Comparison of ENCODE assay signal across 5 cellular contexts in genomic region chr9:92795620-92796019, GRCh38. TPM values are rescaled to one million over a fixed set of nuclear protein-coding genes. Genes with fewer than 3 reads are reported as not detected.
A peak's percentile ranks its signal among the peaks of the same experiment; 100 is the strongest.
DNase-seq lines count a peak whose midpoint lies in the region; ATAC-seq, FAIRE-seq and TF ChIP-seq lines count a peak whose summit lies in the region.
"Not testable (repeated sequence)": the region's sequence is repeated elsewhere in the genome, so short reads cannot be mapped to it uniquely, and the experiment has no call there.

No MANE protein-coding gene starts in this region.

- H3K27ac ChIP-seq in MM.1S (ENCODE audit: low read length) (peak overlapping the region; percentile 60; the same call in 1 of the 2 replicates), OCI-LY3 (ENCODE audit: low read length) (peak overlapping the region; percentile 37; the same call in 1 of the 2 replicates)
- not testable (repeated sequence) for H3K27ac ChIP-seq in GM12878 (ENCODE audit: control insufficient read depth, insufficient read depth); pancreas

- in situ Hi-C loops in GM12878 (cut with MboI): not testable (repeated sequence)

- H3K9me3 Mint-ChIP-seq in memory B cell: not testable (repeated sequence)

- not testable (repeated sequence) for TF ChIP-seq RAD21 in GM12878 (IDR thresholded peaks at IDR 0.05; ENCODE audit: insufficient read depth, low read depth, low read length)

- CTCF ChIA-PET in GM12878 (lab: Yijun Ruan, JAX): interaction anchor here (0.8 kb wide), 1 partner anchor 79 kb away, joined by 3 read pairs; no protein-coding TSS in a partner anchor

- SMC1A ChIA-PET in GM12878 (lab: Charles Lee; ENCODE audit: uncharacterized antibody, unreplicated experiment): interaction anchor here (0.6 kb wide), 1 partner anchor 176 kb away, joined by 3 read pairs; no protein-coding TSS in a partner anchor

- H3K36me3 Mint-ChIP-seq in memory B cell: not testable (repeated sequence)

- not testable (repeated sequence) for H3K27me3 ChIP-seq in MM.1S (replicated peaks; ENCODE audit: insufficient read depth, low read length); OCI-LY3 (ENCODE audit: low read depth, low read length); GM12878 (replicated peaks in 1 of 2; ENCODE audit: control insufficient read depth in 2 of 2, insufficient read depth in 2 of 2, low read length in 1 of 2)
- H3K27me3 ChIP-seq in pancreas: peaks cover 0 to 30% (median 0%) of the 10 kb centered on the region in 4 donors

- RAD21 ChIA-PET in GM12878 (lab: Charles Lee; ENCODE audit: unreplicated experiment): interaction anchor here (1.1 kb wide), 1 partner anchor 78 kb away, joined by 4 read pairs; no protein-coding TSS in a partner anchor

- not testable (repeated sequence) for H3K27ac Mint-ChIP-seq in memory B cell

- not testable (repeated sequence) for H3K27me3 Mint-ChIP-seq in memory B cell

- not testable (repeated sequence) for TF ChIP-seq POLR2A in GM12878 (IDR thresholded peaks at IDR 0.05; ENCODE audit: low read depth, low read length)

- H3K4me3 Mint-ChIP-seq in memory B cell: not testable (repeated sequence)

- not testable (repeated sequence) for BruUV-seq in GM12878 (replicated peaks; lab: Mats Ljungman, UMichigan)

- H3K36me3 ChIP-seq in MM.1S (replicated peaks; ENCODE audit: insufficient read depth, low read length); OCI-LY3 (replicated peaks; ENCODE audit: low read depth, low read length); GM12878 (ENCODE audit: control insufficient read depth in 2 of 2, insufficient read depth in 2 of 2, low read length in 1 of 2); pancreas: not testable (repeated sequence)

- not testable (repeated sequence) for TF ChIP-seq EP300 in GM12878 (IDR thresholded peaks at IDR 0.05; ENCODE audit: borderline replicate concordance in 1 of 2, control insufficient read depth in 1 of 2, low read depth in 2 of 2, low read length in 2 of 2)

- DNase-seq in MM.1S: peak; percentile 75
- not testable (repeated sequence) for DNase-seq in GM12878 (ENCODE audit: low read depth, low spot score); memory B cell (ENCODE audit: low spot score in 2 of 2); pancreas

- ATAC-seq in GM12878: peak; percentile 45
- peak; percentile 66 for ATAC-seq in memory B cell (ENCODE audit: low read depth)
- ATAC-seq in pancreas: peak in 3 of 4 donors; percentile 8 to 30 (median 21)

- POLR2A ChIA-PET in GM12878 (lab: Charles Lee): not testable (repeated sequence)

- not testable (repeated sequence) for H3K9me3 ChIP-seq in MM.1S (replicated peaks; ENCODE audit: insufficient read depth, low read length); OCI-LY3 (ENCODE audit: insufficient read depth, low read length); GM12878 (replicated peaks; ENCODE audit: control insufficient read depth, insufficient read depth, low read length); pancreas

- intact Hi-C loops in GM12878 (cut with micrococcal nuclease; ENCODE audit: unreplicated experiment); pancreas (cut with DNase I): not testable (repeated sequence)

- WGBS in GM12878 (ENCODE audit: insufficient coverage, insufficient replicate concordance, low lambda C conversion rate, missing lambda C conversion rate): 0% methylated on average over 5 of the region's 5 CpGs
- WGBS in pancreas, 2 donors: 9 to 19% methylated on average over 5 of the region's 5 CpGs

- H3F3A ChIP-seq in MM.1S (ENCODE audit: insufficient read depth, low read length): not testable (repeated sequence)

- H2AFZ ChIP-seq in MM.1S (ENCODE audit: low read length) (peak overlapping the region; percentile 61), OCI-LY3 (ENCODE audit: low read depth, low read length) (peak overlapping the region; percentile 67)
- not testable (repeated sequence) for H2AFZ ChIP-seq in GM12878 (ENCODE audit: control insufficient read depth, low read depth, low read length)

- peak overlapping the region; percentile 25; the same call in 1 of the 2 replicates for H3K4me3 ChIP-seq in MM.1S (ENCODE audit: low read length)
- H3K4me3 ChIP-seq in OCI-LY3 (ENCODE audit: low read length): peak overlapping the region; percentile 56
- not testable (repeated sequence) for H3K4me3 ChIP-seq in GM12878, pancreas

- H3K9ac ChIP-seq in MM.1S (ENCODE audit: low read length) (peak overlapping the region; percentile 11; the same call in 1 of the 2 replicates), OCI-LY3 (ENCODE audit: low read length) (peak overlapping the region; percentile 5; the same call in 1 of the 2 replicates)
- not testable (repeated sequence) for H3K9ac ChIP-seq in GM12878 (ENCODE audit: control insufficient read depth, insufficient read depth, low read length)

- peaks cover 19% of the 10 kb centered on the region for H3K4me1 ChIP-seq in MM.1S (ENCODE audit: low read length)
- H3K4me1 ChIP-seq in OCI-LY3 (ENCODE audit: low read length): peaks cover 48% of the 10 kb centered on the region
- not testable (repeated sequence) for H3K4me1 ChIP-seq in GM12878 (ENCODE audit: control insufficient read depth, insufficient read depth, low read length); pancreas

- not testable (repeated sequence) for H3K9me2 ChIP-seq in MM.1S (replicated peaks; ENCODE audit: insufficient read depth, low read length)

- H3K4me2 ChIP-seq in MM.1S (ENCODE audit: low read depth, low read length) (peak overlapping the region; percentile 66), OCI-LY3 (ENCODE audit: low read length) (peak overlapping the region; percentile 87)
- not testable (repeated sequence) for H3K4me2 ChIP-seq in GM12878 (ENCODE audit: control insufficient read depth, insufficient read depth)

- FAIRE-seq in GM12878 (lab: Jason Lieb, UNC); pancreas (lab: Jason Lieb, UNC): not testable (repeated sequence)

- not testable (repeated sequence) for H4K20me1 ChIP-seq in MM.1S (ENCODE audit: insufficient read depth, low read length); OCI-LY3 (ENCODE audit: insufficient read depth, low read length); GM12878 (ENCODE audit: control insufficient read depth, insufficient read depth)

- TF ChIP-seq CTCF in MM.1S (IDR thresholded peaks at IDR 0.05; ENCODE audit: low read length); OCI-LY3 (IDR thresholded peaks at IDR 0.05; ENCODE audit: low read depth, low read length); GM12878 (IDR thresholded peaks at IDR 0.05 in 2 of 3, conservative IDR thresholded peaks at IDR 0.05 in 1 of 3; ENCODE audit: control insufficient read depth in 2 of 3, extremely low read depth in 1 of 3, insufficient read depth in 1 of 3, low read depth in 3 of 3, low read length in 3 of 3); pancreas (IDR thresholded peaks at IDR 0.05): not testable (repeated sequence)

- not testable (repeated sequence) for H3K79me2 ChIP-seq in MM.1S (ENCODE audit: low read length); OCI-LY3 (ENCODE audit: low read length); GM12878 (ENCODE audit: control insufficient read depth, insufficient read depth, low read length)

- H3K4me1 Mint-ChIP-seq in memory B cell: not testable (repeated sequence)

TF ChIP-seq in GM12878, 131 proteins besides CTCF, POLR2A, EP300 and RAD21:
- TF ChIP-seq RELB (IDR thresholded peaks at IDR 0.05; ENCODE audit: low read depth): peak; percentile 38; the same call in 1 of the 2 replicates
- peak in 1 of 2 experiments; percentile 50; a peak in 1 of 4 replicates for TF ChIP-seq BHLHE40 (IDR thresholded peaks at IDR 0.05; ENCODE audit: borderline replicate concordance in 1 of 2, low read depth in 2 of 2, low read length in 1 of 2)

RNA-seq across cellular contexts. Expression of gene BICD2, which starts 31.0 kb away (rescaled TPM):
- total RNA-seq in GM12878 (2013; cell fraction: nucleolus; rRNA removed): 24.1 and 27.6 TPM in 2 replicates
- total RNA-seq in GM12878 (2014; rRNA removed) (19.2 and 20.2 TPM in 2 replicates), GM12878 (2014; rRNA removed; fragmentation: Illumina TruSeq; extraction: Trizol) (13.6 and 14.4 TPM in 2 replicates), GM12878 (2021) (24.1 and 25.5 TPM in 2 replicates), pancreas (10 to 100 TPM in 1 of 6 donors, 1 to 10 TPM in 5; 5.6 to 13.2 (median 6.5) TPM)
- 6.3 TPM for polyA plus RNA-seq in GM12878 (2011; ENCODE audit: low read depth)
- polyA plus RNA-seq in GM12878 (2011; rRNA removed) (4.2 and 5.3 TPM in 2 replicates), GM12878 (2014; fragmentation: Illumina TruSeq; extraction: Trizol) (10.1 and 11.9 TPM in 2 replicates), GM12878 (2014; fragmentation: Nextera tagmentation; extraction: Ambion mirVana) (1 to 10 TPM; 5.8 to 7.0 TPM), GM12878 (2014; rRNA removed) (14.5 and 16.1 TPM in 2 replicates), GM12878 (2016; fragmentation: Nextera tagmentation; extraction: Ambion mirVana) (10 to 100 TPM; 14.3 to 15.1 TPM), pancreas (1 to 10 TPM; 4.9 to 5.4 TPM)
- 6.6 and 7.1 TPM in 2 replicates for polyA plus RNA-seq in GM12878 (2011; cell fraction: cytosol; rRNA removed)
- polyA plus RNA-seq in GM12878 (2011; cell fraction: nucleus; rRNA removed): 8.7 and 12.9 TPM in 2 replicates
- 10.9 and 13.5 TPM in 2 replicates for polyA plus RNA-seq in GM12878 (2012)
- 6.7 and 7.2 TPM in 2 replicates for polyA minus RNA-seq in GM12878 (2011; rRNA and poly(A)+ RNA removed)
- polyA minus RNA-seq in GM12878 (2011; cell fraction: cytosol; rRNA and poly(A)+ RNA removed): 3.2 and 3.7 TPM in 2 replicates
- 5.0 and 9.8 TPM in 2 replicates for polyA minus RNA-seq in GM12878 (2011; cell fraction: nucleus; rRNA and poly(A)+ RNA removed)
